Comparison of ENCODE assay signal across 11 cellular contexts in the genomic region with DNA sequence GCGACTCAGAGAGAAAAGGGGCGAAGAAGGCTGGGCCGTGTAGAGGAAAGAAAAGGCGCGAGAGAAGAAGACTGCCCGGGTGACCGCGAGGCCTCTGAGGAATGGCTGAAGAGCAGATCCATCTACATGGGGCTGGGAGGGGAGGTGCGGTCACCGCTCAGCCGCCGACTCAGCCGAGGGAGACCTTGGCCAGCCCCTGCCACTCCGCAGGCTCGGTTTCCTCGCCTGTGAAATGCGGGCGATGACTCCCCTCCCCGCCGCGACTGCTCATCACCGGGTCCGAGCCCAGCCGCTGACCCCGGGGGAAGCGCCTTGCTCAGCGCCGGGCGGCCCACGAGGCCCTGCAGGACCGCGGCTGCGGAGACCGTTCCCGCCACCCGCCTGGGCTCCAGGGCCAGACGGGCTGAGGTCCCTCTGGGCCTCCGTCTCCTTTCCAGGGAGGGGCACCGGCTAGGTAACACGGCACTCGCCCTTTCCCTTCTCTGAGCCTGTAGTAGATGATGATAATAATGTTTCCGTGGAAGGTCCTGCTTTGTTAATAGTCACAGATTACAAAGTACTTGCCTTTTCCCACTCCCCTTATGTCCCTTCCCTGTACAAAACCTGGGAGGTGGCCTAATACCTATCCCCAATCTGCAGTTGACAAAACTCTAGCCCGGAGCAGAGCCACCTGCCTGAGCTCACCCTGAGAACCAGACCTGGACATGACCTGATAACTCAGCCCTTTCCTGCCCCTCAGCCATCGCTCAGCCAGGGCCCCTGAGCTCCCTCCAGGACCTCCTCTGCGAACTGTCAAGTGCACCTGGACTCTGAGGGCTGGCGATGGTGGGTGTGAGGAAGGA. TPM values are rescaled to one million over a fixed set of nuclear protein-coding genes. Genes with fewer than 3 reads are reported as not detected.
DNase-seq lines count a peak whose midpoint lies in the region; ATAC-seq and TF ChIP-seq lines count a peak whose summit lies in the region.
"Had no signal": no experiment of that assay in that cellular context is flagged by ENCODE, and none has a peak within 500 bp of the region (broad histone marks: within the 10 kb centered on the region; RNA-seq: fewer than 3 reads in every experiment).

No MANE protein-coding gene starts in this region.

- H3K4me1 Mint-ChIP-seq in HFFc6 (ENCODE audit: low read depth) = peaks cover 13% of the 10 kb centered on the region

- H3K9me3 Mint-ChIP-seq in HFFc6 = no peaks in the 10 kb centered on the region

- peaks cover 28% of the 10 kb centered on the region for H3K27me3 Mint-ChIP-seq in HFFc6 (ENCODE audit: insufficient read depth)

- peak; percentile 55 for DNase-seq in AG20443 (ENCODE audit: low spot score)
- DNase-seq in HFFc6 = peak; percentile 4
- DNase-seq in brain microvascular endothelial cell = no peak
- no peak for DNase-seq in left lobe of liver (ENCODE audit: low spot score)
- DNase-seq in NCI-H446 treated with DMSO at 0.1 percent for 48 hours (lab: John Stamatoyannopoulos, UW) = no peak
- no peak for DNase-seq in sciatic nerve (ENCODE audit: low spot score)
- no peak for DNase-seq in SK-N-DZ (ENCODE audit: low spot score)
- DNase-seq: NCI-H1436 had no signal

- peak overlapping the region; percentile 33 for H3K4me3 ChIP-seq in brain microvascular endothelial cell (ENCODE audit: low read depth, low read length)

- TF ChIP-seq CTCF in HFFc6 (IDR thresholded peaks at IDR 0.05) = no peak
- no peak for TF ChIP-seq CTCF in brain microvascular endothelial cell (IDR thresholded peaks at IDR 0.05; ENCODE audit: low read depth, low read length, missing control alignments)

- no peak overlapping the region for H3K27ac ChIP-seq in brain microvascular endothelial cell
- H3K27ac ChIP-seq: spleen had no signal

- peaks cover 11% of the 10 kb centered on the region for H3K27me3 ChIP-seq in brain microvascular endothelial cell (replicated peaks)

- intact Hi-C loops in sciatic nerve (cut with DNase I) = loop anchor here (10.0 kb wide), 1 partner anchor 52 kb away; no protein-coding TSS in a partner anchor

- no peaks in the 10 kb centered on the region for H3K36me3 ChIP-seq in brain microvascular endothelial cell (replicated peaks)
- H3K36me3 ChIP-seq: spleen had no signal

- H3K4me3 Mint-ChIP-seq in HFFc6 = peak overlapping the region; percentile 23; the same call in 1 of the 2 replicates

- H3K36me3 Mint-ChIP-seq in HFFc6 (ENCODE audit: low read depth) = no peaks in the 10 kb centered on the region

- in situ Hi-C loops in brain microvascular endothelial cell (cut with HindIII; ENCODE audit: low pct_ligation_motif_present, low sequenced_read_pairs) = no loop called here

- ATAC-seq in left lobe of liver (peak; percentile 19), sciatic nerve (no peak), HG03108 (IDR thresholded peaks at IDR 0.05; ENCODE audit: unreplicated experiment) (no peak)

- no peak overlapping the region for H3K27ac Mint-ChIP-seq in HFFc6

RNA-seq across cellular contexts. Expression of a gene that starts 1.6 kb away (rescaled TPM):
- total RNA-seq in HFFc6 (2021; fragmentation: NEBNext Ultra II Directional; extraction: Animal tissue kit (Norgen Biotek cat#: 25700)) = not detected
- total RNA-seq in left lobe of liver (not detected), sciatic nerve (not detected)
- not detected in 2 replicates for polyA plus RNA-seq in SK-N-DZ (2014; cell fraction: cytosol; rRNA removed)
- not detected in 2 replicates for polyA plus RNA-seq in SK-N-DZ (2014; cell fraction: nucleus; rRNA removed)
- total RNA-seq: kidney epithelial cell had no signal

RNA-seq across cellular contexts. Expression of a gene that starts 16.7 kb away (rescaled TPM):
- not detected for total RNA-seq in HFFc6 (2021; fragmentation: NEBNext Ultra II Directional; extraction: Animal tissue kit (Norgen Biotek cat#: 25700))
- total RNA-seq in left lobe of liver = not detected
- total RNA-seq in sciatic nerve = not detected
- polyA plus RNA-seq in SK-N-DZ (2014; cell fraction: cytosol; rRNA removed) = not detected in 2 replicates
- polyA plus RNA-seq in SK-N-DZ (2014; cell fraction: nucleus; rRNA removed) = not detected in 2 replicates

RNA-seq across cellular contexts. Expression of a gene that starts 42.3 kb away (rescaled TPM):
- total RNA-seq in HFFc6 (2021; fragmentation: NEBNext Ultra II Directional; extraction: Animal tissue kit (Norgen Biotek cat#: 25700)) = under 1 TPM in 2 of 6 experiments, not detected in 4; 0.05 TPM
- total RNA-seq in left lobe of liver (31.6 TPM), sciatic nerve (8.6 TPM)
- polyA plus RNA-seq in SK-N-DZ (2014; cell fraction: cytosol; rRNA removed) = 0.07 and 0.12 TPM in 2 replicates
- not detected in 2 replicates for polyA plus RNA-seq in SK-N-DZ (2014; cell fraction: nucleus; rRNA removed)

Comparison
In these comparisons a context has a peak if more than half of its experiments do, and no peak if none do; other contexts are left out.
1. DNase-seq: peak in AG20443 (single experiment) and HFFc6 (single experiment); none in brain microvascular endothelial cell (single experiment), left lobe of liver (single experiment), NCI-H446 treated with DMSO at 0.1 percent for 48 hours (single experiment), sciatic nerve (single experiment) and SK-N-DZ (single experiment).